30 cellular contexts compared by ENCODE assay signal in the genomic region with DNA sequence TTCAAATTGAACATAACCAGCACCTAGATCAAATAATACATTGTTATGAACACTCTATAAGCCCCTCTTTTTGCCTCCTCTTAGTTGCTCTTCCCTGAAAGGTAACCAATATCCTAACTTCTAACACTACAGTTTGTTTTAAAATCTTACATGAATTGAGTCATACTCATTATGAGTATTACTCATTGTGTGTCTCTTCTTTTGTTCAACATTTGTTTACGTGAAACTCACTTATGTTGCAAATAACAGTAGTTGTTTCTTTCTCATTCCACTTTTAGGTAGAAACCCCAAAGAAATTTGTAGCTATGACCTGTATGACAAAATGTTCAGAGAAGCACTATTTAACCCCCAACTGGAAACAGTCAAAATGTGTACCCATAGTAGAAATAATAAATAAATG. TPM values are rescaled to one million over a fixed set of nuclear protein-coding genes. Genes with fewer than 3 reads are reported as not detected.
A peak's percentile ranks its signal among the peaks of the same experiment; 100 is the strongest.
DNase-seq lines count a peak whose midpoint lies in the region; ATAC-seq and TF ChIP-seq lines count a peak whose summit lies in the region.
"Had no signal": no experiment of that assay in that cellular context is flagged by ENCODE, and none has a peak within 500 bp of the region (broad histone marks: within the 10 kb centered on the region; RNA-seq: fewer than 3 reads in every experiment).

No MANE protein-coding gene starts in this region.

- DNase-seq in foreskin keratinocyte (no peak), upper lobe of right lung (no peak), mesenchymal stem cell (no peak)
- DNase-seq: activated CD4-positive, alpha-beta T cell treated with anti-CD3 and anti-CD28 coated beads, Interleukin-2, amount 50 U/mL, for 48 hours; activated CD8-positive, alpha-beta memory T cell treated with anti-CD3 and anti-CD28 coated beads, Interleukin-2, amount 50 U/mL, for 4 hours; effector CD8-positive, alpha-beta T cell; EL; immature natural killer cell; mammary epithelial cell; MG63; NCI-H1417; NCI-H2029 treated with DMSO at 0.1 percent for 48 hours; NCI-H226; NCI-H526 treated with DMSO at 0.1 percent for 48 hours; NK-92 treated with Interleukin-12 subunit alpha and Interleukin-12 subunit beta, amount 100 ng/mL, for 24 hours; SK-N-SH; stimulated activated CD4-positive, alpha-beta T cell treated with anti-CD3 and anti-CD28 coated beads, Interleukin-4, amount 100 ng/mL, for 1 hour; transverse colon had no signal

- H4K8ac ChIP-seq in mesenchymal stem cell (ENCODE audit: low read length) = no peak overlapping the region

- intact Hi-C loops in upper lobe of right lung (cut with DNase I) = no loop called here

- no peak overlapping the region for H2AK5ac ChIP-seq in mesenchymal stem cell (ENCODE audit: low read length, severe bottlenecking)

- no peak overlapping the region for H3K23ac ChIP-seq in mesenchymal stem cell (ENCODE audit: low read length in 2 of 2)

- H3K27me3 ChIP-seq in foreskin keratinocyte (peaks cover 8% of the 10 kb centered on the region), upper lobe of right lung (peaks cover 3% of the 10 kb centered on the region), mesenchymal stem cell (ENCODE audit: control insufficient read depth in 1 of 2, insufficient read depth in 1 of 2, low read length in 2 of 2) (no peaks in the 10 kb centered on the region)
- H3K27me3 ChIP-seq: BLaER1 treated with 17β-estradiol and CSF1 and Interleukin-3, amounts not matched to agents 10 nM and 100 nM; MG63; transverse colon had no signal

- H4K91ac ChIP-seq in mesenchymal stem cell (ENCODE audit: low read length) = no peak overlapping the region

- no peaks in the 10 kb centered on the region for H3K9me3 ChIP-seq in upper lobe of right lung
- H3K9me3 ChIP-seq in mesenchymal stem cell (ENCODE audit: control insufficient read depth, low read length) = no peaks in the 10 kb centered on the region
- H3K9me3 ChIP-seq: BLaER1 treated with 17β-estradiol and CSF1 and Interleukin-3, amounts not matched to agents 10 nM and 100 nM; MG63; SK-N-SH; transverse colon had no signal

- H3K18ac ChIP-seq in mesenchymal stem cell (ENCODE audit: low read depth in 1 of 2, low read length in 2 of 2) = no peak overlapping the region

- no peak overlapping the region for H2BK15ac ChIP-seq in mesenchymal stem cell (ENCODE audit: low read depth, poor library complexity, severe bottlenecking)

- H3K4me2 ChIP-seq in mesenchymal stem cell (ENCODE audit: low read length, poor library complexity, severe bottlenecking) = no peak overlapping the region
- H3K4me2 ChIP-seq: BLaER1 treated with 17β-estradiol and CSF1 and Interleukin-3, amounts not matched to agents 10 nM and 100 nM; KMS-11; SK-N-SH had no signal

- H3K4me1 ChIP-seq in foreskin keratinocyte = no peaks in the 10 kb centered on the region
- no peaks in the 10 kb centered on the region for H3K4me1 ChIP-seq in upper lobe of right lung
- H3K4me1 ChIP-seq in mesenchymal stem cell (ENCODE audit: control insufficient read depth, insufficient read depth, low read depth, low read length) = no peaks in the 10 kb centered on the region
- H3K4me1 ChIP-seq: BLaER1 treated with 17β-estradiol and CSF1 and Interleukin-3, amounts not matched to agents 10 nM and 100 nM had no signal

- H3K79me1 ChIP-seq in mesenchymal stem cell (replicated peaks; ENCODE audit: low read length, poor library complexity, severe bottlenecking) = no peaks in the 10 kb centered on the region

- no peak overlapping the region for H2BK120ac ChIP-seq in mesenchymal stem cell (ENCODE audit: low read depth, low read length)

- H3K36me3 ChIP-seq in upper lobe of right lung (no peaks in the 10 kb centered on the region), mesenchymal stem cell (ENCODE audit: control insufficient read depth in 1 of 2, insufficient read depth in 2 of 2, low read depth in 1 of 2, low read length in 2 of 2) (no peaks in the 10 kb centered on the region)
- H3K36me3 ChIP-seq: BLaER1 treated with 17β-estradiol and CSF1 and Interleukin-3, amounts not matched to agents 10 nM and 100 nM; MG63; transverse colon had no signal

- H3K4me3 ChIP-seq in upper lobe of right lung = no peak overlapping the region
- no peak overlapping the region for H3K4me3 ChIP-seq in mesenchymal stem cell (ENCODE audit: insufficient read depth in 1 of 2, low read depth in 1 of 2, low read length in 2 of 2)
- H3K4me3 ChIP-seq: BLaER1 treated with 17β-estradiol and CSF1 and Interleukin-3, amounts not matched to agents 10 nM and 100 nM; coronary artery; MG63; transverse colon had no signal

- TF ChIP-seq CTCF in foreskin keratinocyte (conservative IDR thresholded peaks at IDR 0.05) = no peak
- TF ChIP-seq CTCF in upper lobe of right lung (IDR thresholded peaks at IDR 0.05) = no peak

- no peak overlapping the region for H3K4ac ChIP-seq in mesenchymal stem cell (ENCODE audit: low read depth in 1 of 2, low read length in 2 of 2)

- ATAC-seq in GM19035 (IDR thresholded peaks at IDR 0.05; ENCODE audit: unreplicated experiment) = peak; percentile 61
- peak; percentile 50 for ATAC-seq in GM21723 (IDR thresholded peaks at IDR 0.05; ENCODE audit: unreplicated experiment)
- peak; percentile 60 for ATAC-seq in HG03442 (IDR thresholded peaks at IDR 0.05; ENCODE audit: unreplicated experiment)
- ATAC-seq in foreskin keratinocyte = peak; percentile 15
- ATAC-seq in upper lobe of right lung = no peak
- no peak for ATAC-seq in HG03460 (IDR thresholded peaks at IDR 0.05; ENCODE audit: unreplicated experiment)
- ATAC-seq: Right ventricle myocardium inferior had no signal

- H2AFZ ChIP-seq in mesenchymal stem cell (ENCODE audit: low read depth, low read length) = no peak overlapping the region

- H3K27ac ChIP-seq in foreskin keratinocyte = no peak overlapping the region
- no peak overlapping the region for H3K27ac ChIP-seq in upper lobe of right lung
- H3K27ac ChIP-seq in mesenchymal stem cell (ENCODE audit: low read length, poor library complexity, severe bottlenecking) = no peak overlapping the region
- H3K27ac ChIP-seq: BLaER1 treated with 17β-estradiol and CSF1 and Interleukin-3, amounts not matched to agents 10 nM and 100 nM; coronary artery; epithelial cell of prostate; KMS-11; transverse colon had no signal

- H3K9ac ChIP-seq in mesenchymal stem cell (ENCODE audit: low read length) = no peak overlapping the region
- H3K9ac ChIP-seq: BLaER1 treated with 17β-estradiol and CSF1 and Interleukin-3, amounts not matched to agents 10 nM and 100 nM; KMS-11; SK-N-SH had no signal

- no CpG with 5 or more reads among the region's 1 CpG for WGBS in mesenchymal stem cell

- H2BK5ac ChIP-seq in mesenchymal stem cell (ENCODE audit: low read depth, low read length, poor library complexity, severe bottlenecking) = no peak overlapping the region

- no peak overlapping the region for H3K14ac ChIP-seq in mesenchymal stem cell (ENCODE audit: low read length in 2 of 2)

- H2BK12ac ChIP-seq in mesenchymal stem cell (ENCODE audit: low read length in 2 of 2) = no peak overlapping the region

RNA-seq across cellular contexts. Expression of a gene that starts 6.6 kb away (rescaled TPM):
- total RNA-seq in foreskin keratinocyte (not detected in 2 replicates), upper lobe of right lung (not detected)
- not detected in 2 replicates for polyA plus RNA-seq in foreskin keratinocyte
- not detected for polyA plus RNA-seq in mesenchymal stem cell (2013, experiment 1 of 2)
- not detected for polyA plus RNA-seq in mesenchymal stem cell (2013, experiment 2 of 2)
- total RNA-seq: H4; mammary epithelial cell; osteoblast; T-helper 1 cell treated with Interleukin-12 subunit alpha and Interleukin-12 subunit beta and Interleukin-4 antibody, amounts not matched to agents 30 ng/mL and 1 ng/mL, for 36 hours; transverse colon had no signal
- polyA plus RNA-seq: immature natural killer cell, mammary epithelial cell, SK-N-SH had no signal

RNA-seq across cellular contexts. Expression of a gene that starts 56.0 kb away (rescaled TPM):
- total RNA-seq in foreskin keratinocyte (not detected in 2 replicates), upper lobe of right lung (9.6 TPM)
- 0.06 TPM in 1 of 2 replicates, not detected in the other for polyA plus RNA-seq in foreskin keratinocyte
- 0.03 TPM for polyA plus RNA-seq in mesenchymal stem cell (2013, experiment 1 of 2)
- polyA plus RNA-seq in mesenchymal stem cell (2013, experiment 2 of 2) = 0.07 TPM
- total RNA-seq: T-helper 1 cell treated with Interleukin-12 subunit alpha and Interleukin-12 subunit beta and Interleukin-4 antibody, amounts not matched to agents 30 ng/mL and 1 ng/mL, for 36 hours had no signal

Comparison
In these comparisons a context has a peak if more than half of its experiments do, and no peak if none do; other contexts are left out.
1. ATAC-seq: peak in GM19035 (single experiment), GM21723 (single experiment), HG03442 (single experiment) and foreskin keratinocyte (single experiment); none in upper lobe of right lung (single experiment) and HG03460 (single experiment).
2. RNA of a gene that starts 56.0 kb away (total RNA-seq): 9.6 TPM in upper lobe of right lung (single experiment); not detected in foreskin keratinocyte; every median in the first group is over 10 times any median in the second.